ENCODE assay signal across 31 cellular contexts in the genomic region with DNA sequence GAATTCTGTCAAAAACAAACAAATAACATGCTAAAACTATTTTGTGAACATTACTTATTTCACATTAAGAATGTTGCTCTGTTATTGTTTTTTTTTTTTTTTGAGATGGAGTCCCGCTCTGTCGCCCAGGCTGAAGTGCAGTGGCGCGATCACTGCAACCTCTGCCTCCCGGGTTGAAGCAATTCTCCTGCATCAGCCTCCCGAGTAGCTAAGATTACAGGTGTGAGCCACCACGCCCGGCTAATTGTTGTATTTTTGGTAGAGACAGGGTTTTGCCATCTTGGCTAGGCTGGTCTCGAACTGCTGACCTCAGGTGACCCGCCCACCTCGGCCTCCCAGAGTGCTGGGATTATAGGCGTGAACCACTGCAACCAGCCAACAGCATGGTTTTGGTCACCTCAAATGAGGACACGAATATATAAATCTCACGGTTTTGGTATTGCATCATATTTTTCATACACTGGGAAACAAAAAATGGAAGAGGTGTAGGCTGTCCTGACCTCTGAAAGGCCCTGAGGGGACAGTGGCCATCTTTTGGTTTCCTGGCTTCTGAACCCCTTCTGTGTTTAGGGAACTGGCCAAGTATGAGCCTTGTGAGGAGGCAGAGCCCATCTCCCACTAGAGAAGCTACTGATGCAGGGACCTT. TPM values are rescaled to one million over a fixed set of nuclear protein-coding genes. Genes with fewer than 3 reads are reported as not detected.
"Had no signal": no experiment of that assay in that cellular context is flagged by ENCODE, and none has a peak within 500 bp of the region (broad histone marks: within the 10 kb centered on the region; RNA-seq: fewer than 3 reads in every experiment).

No MANE protein-coding gene starts in this region.

- H3K27me3 Mint-ChIP-seq: stimulated activated naive CD8-positive, alpha-beta T cell treated with anti-CD3 and anti-CD28 coated beads, Interleukin-15, amount 100 ng/mL, for 72 hours had no signal

- H3K9me3 ChIP-seq: gastrocnemius medialis, lower lobe of right lung, upper lobe of left lung, vagina had no signal

- H3K4me1 ChIP-seq: gastrocnemius medialis, lower lobe of right lung, vagina had no signal

- ATAC-seq: activated CD4-positive, alpha-beta T cell treated with anti-CD3 and anti-CD28 coated beads for 36 hours; activated CD8-positive, alpha-beta memory T cell treated with anti-CD3 and anti-CD28 coated beads, Interleukin-2, amount 10 ng/mL, durations not matched to agents 7 days and 5 days; activated CD8-positive, alpha-beta T cell treated with anti-CD3 and anti-CD28 coated beads, Interleukin-2, amount 10 ng/mL, durations not matched to agents 7 days and 5 days; activated naive CD4-positive, alpha-beta T cell treated with anti-CD3 and anti-CD28 coated beads, Interleukin-2, amount 50 U/mL, for 72 hours; activated T-cell treated with anti-CD3 and anti-CD28 coated beads, Interleukin-2, amount 50 U/mL, for 72 hours; gastrocnemius medialis; natural killer cell; sciatic nerve; stimulated activated effector memory CD8-positive, alpha-beta T cell treated with anti-CD3 and anti-CD28 coated beads, Interleukin-12 subunit alpha, Interleukin-12 subunit beta, amount 100 ng/mL, for 72 hours; stimulated activated naive CD8-positive, alpha-beta T cell treated with anti-CD3 and anti-CD28 coated beads, Interleukin-15, amount 100 ng/mL, for 72 hours had no signal

- H3K36me3 ChIP-seq: gastrocnemius medialis, lower lobe of right lung, upper lobe of left lung, vagina had no signal

- H3K4me3 Mint-ChIP-seq: activated CD4-positive, alpha-beta T cell treated with anti-CD3 and anti-CD28 coated beads for 36 hours; activated CD8-positive, alpha-beta memory T cell treated with anti-CD3 and anti-CD28 coated beads, Interleukin-2, amount 10 ng/mL, durations not matched to agents 7 days and 5 days; activated CD8-positive, alpha-beta T cell treated with anti-CD3 and anti-CD28 coated beads, Interleukin-2, amount 10 ng/mL, durations not matched to agents 7 days and 5 days; activated T-cell treated with anti-CD3 and anti-CD28 coated beads, Interleukin-2, amount 50 U/mL, for 72 hours; immature natural killer cell; natural killer cell; stimulated activated effector memory CD8-positive, alpha-beta T cell treated with anti-CD3 and anti-CD28 coated beads, Interleukin-12 subunit alpha, Interleukin-12 subunit beta, amount 100 ng/mL, for 72 hours; stimulated activated naive CD8-positive, alpha-beta T cell treated with anti-CD3 and anti-CD28 coated beads, Interleukin-15, amount 100 ng/mL, for 72 hours had no signal

- FAIRE-seq: bronchial epithelial cell, colon, endometrium, kidney had no signal

- DNase-seq: activated CD4-positive, alpha-beta T cell treated with anti-CD3 and anti-CD28 coated beads for 36 hours; activated CD4-positive, CD25-positive, alpha-beta regulatory T cell; activated CD8-positive, alpha-beta memory T cell treated with anti-CD3 and anti-CD28 coated beads, Interleukin-2, amount 10 ng/mL, durations not matched to agents 7 days and 5 days; activated CD8-positive, alpha-beta T cell treated with anti-CD3 and anti-CD28 coated beads, Interleukin-2, amount 10 ng/mL, durations not matched to agents 7 days and 5 days; activated naive CD4-positive, alpha-beta T cell; activated T-cell treated with anti-CD3 and anti-CD28 coated beads, Interleukin-2, amount 50 U/mL, for 72 hours; dermis blood vessel endothelial cell; effector CD4-positive, alpha-beta T cell; erythroblast; gastrocnemius medialis; immature natural killer cell; lower lobe of right lung; mesendoderm; natural killer cell; stimulated activated CD4-positive, alpha-beta T cell treated with anti-CD3 and anti-CD28 coated beads, Interleukin-4, amount 100 ng/mL, for 24 hours; stimulated activated naive CD8-positive, alpha-beta T cell treated with anti-CD3 and anti-CD28 coated beads, Interleukin-15, amount 100 ng/mL, for 72 hours; T-helper 2 cell had no signal

- H3K27ac Mint-ChIP-seq: activated CD4-positive, alpha-beta T cell treated with anti-CD3 and anti-CD28 coated beads for 36 hours; activated CD8-positive, alpha-beta memory T cell treated with anti-CD3 and anti-CD28 coated beads, Interleukin-2, amount 10 ng/mL, durations not matched to agents 7 days and 5 days; activated CD8-positive, alpha-beta T cell treated with anti-CD3 and anti-CD28 coated beads, Interleukin-2, amount 10 ng/mL, durations not matched to agents 7 days and 5 days; activated naive CD4-positive, alpha-beta T cell treated with anti-CD3 and anti-CD28 coated beads, Interleukin-2, amount 50 U/mL, for 72 hours; activated T-cell treated with anti-CD3 and anti-CD28 coated beads, Interleukin-2, amount 50 U/mL, for 72 hours; immature natural killer cell; natural killer cell; stimulated activated effector memory CD8-positive, alpha-beta T cell treated with anti-CD3 and anti-CD28 coated beads, Interleukin-12 subunit alpha, Interleukin-12 subunit beta, amount 100 ng/mL, for 72 hours; stimulated activated naive CD8-positive, alpha-beta T cell treated with anti-CD3 and anti-CD28 coated beads, Interleukin-15, amount 100 ng/mL, for 72 hours had no signal

- H3K36me3 Mint-ChIP-seq: activated CD8-positive, alpha-beta memory T cell treated with anti-CD3 and anti-CD28 coated beads, Interleukin-2, amount 10 ng/mL, durations not matched to agents 7 days and 5 days; activated naive CD4-positive, alpha-beta T cell treated with anti-CD3 and anti-CD28 coated beads, Interleukin-2, amount 50 U/mL, for 72 hours; immature natural killer cell; natural killer cell; stimulated activated effector memory CD8-positive, alpha-beta T cell treated with anti-CD3 and anti-CD28 coated beads, Interleukin-12 subunit alpha, Interleukin-12 subunit beta, amount 100 ng/mL, for 72 hours had no signal

- H3K27ac ChIP-seq: gastrocnemius medialis, lower lobe of right lung, skin epidermis, upper lobe of left lung, vagina had no signal

- H3K9me3 Mint-ChIP-seq: activated naive CD4-positive, alpha-beta T cell treated with anti-CD3 and anti-CD28 coated beads, Interleukin-2, amount 50 U/mL, for 72 hours; activated T-cell treated with anti-CD3 and anti-CD28 coated beads, Interleukin-2, amount 50 U/mL, for 72 hours; immature natural killer cell; natural killer cell; stimulated activated effector memory CD8-positive, alpha-beta T cell treated with anti-CD3 and anti-CD28 coated beads, Interleukin-12 subunit alpha, Interleukin-12 subunit beta, amount 100 ng/mL, for 72 hours; stimulated activated naive CD8-positive, alpha-beta T cell treated with anti-CD3 and anti-CD28 coated beads, Interleukin-15, amount 100 ng/mL, for 72 hours had no signal

- H3K4me3 ChIP-seq: gastrocnemius medialis, lower lobe of right lung, skin epidermis, upper lobe of left lung, vagina had no signal

- H3K4me1 Mint-ChIP-seq: activated CD8-positive, alpha-beta memory T cell treated with anti-CD3 and anti-CD28 coated beads, Interleukin-2, amount 10 ng/mL, durations not matched to agents 7 days and 5 days; immature natural killer cell; natural killer cell; stimulated activated naive CD8-positive, alpha-beta T cell treated with anti-CD3 and anti-CD28 coated beads, Interleukin-15, amount 100 ng/mL, for 72 hours had no signal

- H3K27me3 ChIP-seq: gastrocnemius medialis, upper lobe of left lung, vagina had no signal

RNA-seq across cellular contexts. Expression of a gene that starts 25.5 kb away (rescaled TPM):
- total RNA-seq: activated CD8-positive, alpha-beta T cell treated with anti-CD3 and anti-CD28 coated beads, Interleukin-2, amount 10 ng/mL, durations not matched to agents 7 days and 5 days; bronchial epithelial cell; dermis blood vessel endothelial cell; gastrocnemius medialis; kidney; left colon; lower lobe of right lung; renal cortical epithelial cell; vagina had no signal
- polyA plus RNA-seq: immature natural killer cell had no signal

RNA-seq across cellular contexts. Expression of a gene that starts 38.1 kb away (rescaled TPM):
- total RNA-seq: activated CD8-positive, alpha-beta memory T cell treated with anti-CD3 and anti-CD28 coated beads, Interleukin-2, amount 10 ng/mL, durations not matched to agents 7 days and 5 days; activated CD8-positive, alpha-beta T cell treated with anti-CD3 and anti-CD28 coated beads, Interleukin-2, amount 10 ng/mL, durations not matched to agents 7 days and 5 days; bronchial epithelial cell; gastrocnemius medialis; kidney; left colon; lower lobe of right lung; renal cortical epithelial cell; vagina had no signal
- polyA plus RNA-seq: immature natural killer cell had no signal

RNA-seq across cellular contexts. Expression of a gene that starts 48.7 kb away (rescaled TPM):
- total RNA-seq: activated CD8-positive, alpha-beta memory T cell treated with anti-CD3 and anti-CD28 coated beads, Interleukin-2, amount 10 ng/mL, durations not matched to agents 7 days and 5 days; activated CD8-positive, alpha-beta T cell treated with anti-CD3 and anti-CD28 coated beads, Interleukin-2, amount 10 ng/mL, durations not matched to agents 7 days and 5 days; bronchial epithelial cell; dermis blood vessel endothelial cell; gastrocnemius medialis; kidney; lower lobe of right lung; omental fat pad; posterior vena cava; renal cortical epithelial cell; sciatic nerve; vagina had no signal
- polyA plus RNA-seq: immature natural killer cell had no signal

RNA-seq across cellular contexts. Expression of a gene that starts 51.7 kb away (rescaled TPM):
- total RNA-seq: activated CD4-positive, alpha-beta T cell treated with anti-CD3 and anti-CD28 coated beads for 36 hours; activated CD8-positive, alpha-beta memory T cell treated with anti-CD3 and anti-CD28 coated beads, Interleukin-2, amount 10 ng/mL, durations not matched to agents 7 days and 5 days; activated CD8-positive, alpha-beta T cell treated with anti-CD3 and anti-CD28 coated beads, Interleukin-2, amount 10 ng/mL, durations not matched to agents 7 days and 5 days; activated naive CD4-positive, alpha-beta T cell treated with anti-CD3 and anti-CD28 coated beads, Interleukin-2, amount 50 U/mL, for 72 hours; activated T-cell treated with anti-CD3 and anti-CD28 coated beads, Interleukin-2, amount 50 U/mL, for 72 hours; bronchial epithelial cell; dermis blood vessel endothelial cell; gastrocnemius medialis; renal cortical epithelial cell; vagina had no signal
